In genomic region chr12:32074432-32074831, GRCh38 we compare ENCODE assay signal across 16 cellular contexts.
"Had no signal": no experiment of that assay in that cellular context is flagged by ENCODE, and none has a peak within 500 bp of the region (broad histone marks: within the 10 kb centered on the region; RNA-seq: fewer than 3 reads in every experiment).

No MANE protein-coding gene starts in this region.

- DNase-seq: dermis blood vessel endothelial cell; dorsolateral prefrontal cortex; effector CD4-positive, alpha-beta T cell; effector memory CD4-positive, alpha-beta T cell; foreskin keratinocyte; heart left ventricle; hypothalamus; left cardiac atrium; left lung; left ventricle myocardium superior; lower lobe of right lung; mesenchymal stem cell; mucosa of descending colon; naive B cell had no signal

- H3K4me1 Mint-ChIP-seq: naive B cell had no signal

- H3K27me3 Mint-ChIP-seq: naive B cell had no signal

- H3K27ac Mint-ChIP-seq: mesothelial cell of epicardium had no signal

- H3K36me3 Mint-ChIP-seq: naive B cell had no signal

- ATAC-seq: foreskin keratinocyte, gastroesophageal sphincter, heart left ventricle, left cardiac atrium, left lung, left ventricle myocardium superior, lower lobe of right lung, mucosa of descending colon had no signal

- H3K4me3 Mint-ChIP-seq: mesothelial cell of epicardium had no signal
